23 cellular contexts compared by ENCODE assay signal in the genomic region with DNA sequence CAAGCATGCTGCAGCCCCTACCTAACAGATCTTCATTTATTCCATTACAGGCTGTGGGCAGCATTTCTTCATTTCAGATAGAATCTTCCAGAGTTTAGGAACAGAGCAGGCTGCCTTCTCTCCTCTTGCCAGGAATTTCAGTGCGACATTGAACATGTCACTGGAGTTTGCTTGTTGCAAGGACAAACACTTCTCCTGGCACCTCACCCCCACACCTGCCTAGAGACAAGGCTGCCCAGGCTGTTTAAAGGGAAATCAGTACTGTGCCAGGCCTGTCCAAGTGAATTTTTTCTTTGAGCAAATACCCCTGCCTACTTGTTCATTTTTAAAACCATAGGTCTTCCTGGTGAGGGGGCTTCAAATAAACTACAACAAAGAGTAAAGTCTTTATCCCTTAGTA.
A peak's percentile ranks its signal among the peaks of the same experiment; 100 is the strongest.
DNase-seq lines count a peak whose midpoint lies in the region; ATAC-seq, FAIRE-seq and TF ChIP-seq lines count a peak whose summit lies in the region.
"Had no signal": no experiment of that assay in that cellular context is flagged by ENCODE, and none has a peak within 500 bp of the region (broad histone marks: within the 10 kb centered on the region; RNA-seq: fewer than 3 reads in every experiment).

No MANE protein-coding gene starts in this region.

- WGBS in body of pancreas, 2 donors, result 33 to 35% methylated on average over 1 of the region's 1 CpG
- WGBS in pancreas, 2 donors, result 19 to 29% methylated on average over 1 of the region's 1 CpG

- TF ChIP-seq CTCF in body of pancreas (IDR thresholded peaks at IDR 0.05) (no peak), pancreas (IDR thresholded peaks at IDR 0.05) (no peak), type B pancreatic cell (conservative IDR thresholded peaks at IDR 0.05) (no peak), WTC11 (IDR thresholded peaks at IDR 0.05) (no peak)

- H3K4me3 Mint-ChIP-seq in type B pancreatic cell, result no peak overlapping the region
- H3K4me3 Mint-ChIP-seq in WTC11, result no peak overlapping the region
- H3K4me3 Mint-ChIP-seq: B cell; CD4-positive, alpha-beta T cell; CD8-positive, alpha-beta T cell had no signal

- POLR2A ChIA-PET in WTC11 (lab: Charles Lee), result no interaction called here

- intact Hi-C loops in body of pancreas (cut with DNase I), result no loop called here
- intact Hi-C loops in pancreas (cut with DNase I), result no loop called here

- H3K9me3 ChIP-seq in body of pancreas (no peaks in the 10 kb centered on the region), pancreas (no peaks in the 10 kb centered on the region)
- H3K9me3 ChIP-seq: A549; BLaER1 treated with 17β-estradiol and CSF1 and Interleukin-3, amounts not matched to agents 10 nM and 100 nM; Caco-2 had no signal

- H3K36me3 Mint-ChIP-seq in type B pancreatic cell (no peaks in the 10 kb centered on the region), WTC11 (no peaks in the 10 kb centered on the region)
- H3K36me3 Mint-ChIP-seq: CD8-positive, alpha-beta T cell had no signal

- H3K36me3 ChIP-seq in body of pancreas (replicated peaks in 1 of 2; ENCODE audit: insufficient read depth in 1 of 2, low read depth in 2 of 2), result no peaks in the 10 kb centered on the region
- H3K36me3 ChIP-seq in pancreas, result no peaks in the 10 kb centered on the region
- H3K36me3 ChIP-seq: BLaER1 treated with 17β-estradiol and CSF1 and Interleukin-3, amounts not matched to agents 10 nM and 100 nM had no signal

- no peak for TF ChIP-seq POLR2A in body of pancreas (IDR thresholded peaks at IDR 0.05)

- FAIRE-seq in pancreas (lab: Jason Lieb, UNC), result no peak
- FAIRE-seq: A549, D721Med, G401.6, GM12891, GM19239 had no signal

- peak overlapping the region; percentile 45 to 73 (median 62) for H3K27ac ChIP-seq in body of pancreas
- peak overlapping the region; percentile 35 to 78 (median 64) for H3K27ac ChIP-seq in pancreas
- H3K27ac ChIP-seq: 22Rv1; A549; BLaER1 treated with 17β-estradiol and CSF1 and Interleukin-3, amounts not matched to agents 10 nM and 100 nM; C4-2B had no signal

- H3K9me3 Mint-ChIP-seq in type B pancreatic cell, result no peaks in the 10 kb centered on the region
- H3K9me3 Mint-ChIP-seq in WTC11, result no peaks in the 10 kb centered on the region
- H3K9me3 Mint-ChIP-seq: CD4-positive, alpha-beta T cell had no signal

- peaks cover 39% of the 10 kb centered on the region for H3K4me1 ChIP-seq in body of pancreas
- H3K4me1 ChIP-seq in pancreas, result peaks cover 18 to 31% (median 25%) of the 10 kb centered on the region in 3 donors
- H3K4me1 ChIP-seq: A549, Caco-2 had no signal

- H3K27me3 Mint-ChIP-seq in type B pancreatic cell (peaks cover 16% of the 10 kb centered on the region), WTC11 (ENCODE audit: low read depth) (no peaks in the 10 kb centered on the region; the same call in 1 of the 2 replicates)
- H3K27me3 Mint-ChIP-seq: B cell; CD4-positive, alpha-beta T cell had no signal

- H3K27me3 ChIP-seq in body of pancreas (no peaks in the 10 kb centered on the region), pancreas (no peaks in the 10 kb centered on the region)
- H3K27me3 ChIP-seq: BLaER1 treated with 17β-estradiol and CSF1 and Interleukin-3, amounts not matched to agents 10 nM and 100 nM had no signal

- H3K4me1 Mint-ChIP-seq in type B pancreatic cell (ENCODE audit: unreplicated experiment) (no peaks in the 10 kb centered on the region), WTC11 (no peaks in the 10 kb centered on the region)
- H3K4me1 Mint-ChIP-seq: B cell had no signal

- H3K4me3 ChIP-seq in body of pancreas (no peak overlapping the region), pancreas (no peak overlapping the region)
- H3K4me3 ChIP-seq: A549; BLaER1 treated with 17β-estradiol and CSF1 and Interleukin-3, amounts not matched to agents 10 nM and 100 nM had no signal

- CTCF ChIA-PET in WTC11 (lab: Charles Lee), result no interaction called here

- no peak overlapping the region for H3K27ac Mint-ChIP-seq in type B pancreatic cell
- H3K27ac Mint-ChIP-seq in WTC11, result no peak overlapping the region
- H3K27ac Mint-ChIP-seq: B cell; CD4-positive, alpha-beta T cell; CD8-positive, alpha-beta T cell had no signal

- DNase-seq in NCI-H510A treated with DMSO at 0.1 percent for 48 hours (lab: John Stamatoyannopoulos, UW), result peak; percentile 15
- no peak for DNase-seq in NCI-H510A (lab: John Stamatoyannopoulos, UW)
- peak; percentile 79 to 89 (median 84) for DNase-seq in body of pancreas
- peak in 5 of 6 donors; percentile 71 to 91 (median 80) for DNase-seq in pancreas
- DNase-seq in type B pancreatic cell (ENCODE audit: extremely low spot score, unreplicated experiment), result peak; percentile 24
- no peak for DNase-seq in NCI-H2029 treated with DMSO at 0.1 percent for 48 hours (lab: John Stamatoyannopoulos, UW)
- no peak for DNase-seq in WTC11 (ENCODE audit: low spot score)
- DNase-seq: AML-193; Caco-2; Calu3; CD4-positive, alpha-beta T cell; CD8-positive, alpha-beta T cell; DMS79 treated with DMSO at 0.1 percent for 48 hours; GF-D8 had no signal

- ATAC-seq in body of pancreas (peak; percentile 93), pancreas (peak; percentile 90 to 96 (median 90)), WTC11 (no peak)
- ATAC-seq: A549; CD8-positive, alpha-beta T cell had no signal

TF ChIP-seq in WTC11, 78 proteins besides CTCF, POLR2A, EP300 and RAD21:
- TF ChIP-seq PRDM15 (CRISPR knock-in tag; IDR thresholded peaks at IDR 0.05) (no peak), ZNF138 (CRISPR knock-in tag; conservative IDR thresholded peaks at IDR 0.05) (no peak), MXD4 (CRISPR knock-in tag; IDR thresholded peaks at IDR 0.05; ENCODE audit: borderline replicate concordance) (no peak), MLX (CRISPR knock-in tag; IDR thresholded peaks at IDR 0.05) (no peak), EMX1 (CRISPR knock-in tag; IDR thresholded peaks at IDR 0.05) (no peak), ATF3 (CRISPR knock-in tag; conservative IDR thresholded peaks at IDR 0.05) (no peak), JAZF1 (CRISPR knock-in tag; IDR thresholded peaks at IDR 0.05) (no peak), NFYB (CRISPR knock-in tag; conservative IDR thresholded peaks at IDR 0.05; ENCODE audit: low read depth) (no peak), NR1H2 (CRISPR knock-in tag; IDR thresholded peaks at IDR 0.05) (no peak)
- TF ChIP-seq, protein P1, sequence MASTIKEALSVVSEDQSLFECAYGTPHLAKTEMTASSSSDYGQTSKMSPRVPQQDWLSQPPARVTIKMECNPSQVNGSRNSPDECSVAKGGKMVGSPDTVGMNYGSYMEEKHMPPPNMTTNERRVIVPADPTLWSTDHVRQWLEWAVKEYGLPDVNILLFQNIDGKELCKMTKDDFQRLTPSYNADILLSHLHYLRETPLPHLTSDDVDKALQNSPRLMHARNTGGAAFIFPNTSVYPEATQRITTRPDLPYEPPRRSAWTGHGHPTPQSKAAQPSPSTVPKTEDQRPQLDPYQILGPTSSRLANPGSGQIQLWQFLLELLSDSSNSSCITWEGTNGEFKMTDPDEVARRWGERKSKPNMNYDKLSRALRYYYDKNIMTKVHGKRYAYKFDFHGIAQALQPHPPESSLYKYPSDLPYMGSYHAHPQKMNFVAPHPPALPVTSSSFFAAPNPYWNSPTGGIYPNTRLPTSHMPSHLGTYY (CRISPR knock-in tag; IDR thresholded peaks at IDR 0.05), result no peak
- TF ChIP-seq, protein P2, sequence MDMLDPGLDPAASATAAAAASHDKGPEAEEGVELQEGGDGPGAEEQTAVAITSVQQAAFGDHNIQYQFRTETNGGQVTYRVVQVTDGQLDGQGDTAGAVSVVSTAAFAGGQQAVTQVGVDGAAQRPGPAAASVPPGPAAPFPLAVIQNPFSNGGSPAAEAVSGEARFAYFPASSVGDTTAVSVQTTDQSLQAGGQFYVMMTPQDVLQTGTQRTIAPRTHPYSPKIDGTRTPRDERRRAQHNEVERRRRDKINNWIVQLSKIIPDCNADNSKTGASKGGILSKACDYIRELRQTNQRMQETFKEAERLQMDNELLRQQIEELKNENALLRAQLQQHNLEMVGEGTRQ (CRISPR knock-in tag; IDR thresholded peaks at IDR 0.05), result no peak
TF ChIP-seq in WTC11: peak in this region for 0.

Comparison
In these comparisons a context has a peak if more than half of its experiments do, and no peak if none do; other contexts are left out.
1. DNase-seq: peak in NCI-H510A treated with DMSO at 0.1 percent for 48 hours (single experiment), body of pancreas (4 of 4), pancreas (5 of 6) and type B pancreatic cell (single experiment); none in NCI-H510A (single experiment), NCI-H2029 treated with DMSO at 0.1 percent for 48 hours (single experiment) and WTC11 (single experiment).